Comparison of ENCODE assay signal across 3 cellular contexts in genomic region chr4:8892556-8893226, GRCh38.
TF ChIP-seq lines count a peak whose summit lies in the region.

No MANE protein-coding gene starts in this region.

TF ChIP-seq in SK-N-SH, 30 proteins besides CTCF, POLR2A, EP300 and RAD21 (continues in another document):
- TF ChIP-seq RFX5 (IDR thresholded peaks at IDR 0.05; ENCODE audit: low read length) = no peak
- no peak for TF ChIP-seq JUND (IDR thresholded peaks at IDR 0.05)
- no peak for TF ChIP-seq TCF12 (IDR thresholded peaks at IDR 0.05)
- no peak for TF ChIP-seq CHD2 (IDR thresholded peaks at IDR 0.05; ENCODE audit: low read length, partially characterized antibody)
- TF ChIP-seq, protein P1, sequence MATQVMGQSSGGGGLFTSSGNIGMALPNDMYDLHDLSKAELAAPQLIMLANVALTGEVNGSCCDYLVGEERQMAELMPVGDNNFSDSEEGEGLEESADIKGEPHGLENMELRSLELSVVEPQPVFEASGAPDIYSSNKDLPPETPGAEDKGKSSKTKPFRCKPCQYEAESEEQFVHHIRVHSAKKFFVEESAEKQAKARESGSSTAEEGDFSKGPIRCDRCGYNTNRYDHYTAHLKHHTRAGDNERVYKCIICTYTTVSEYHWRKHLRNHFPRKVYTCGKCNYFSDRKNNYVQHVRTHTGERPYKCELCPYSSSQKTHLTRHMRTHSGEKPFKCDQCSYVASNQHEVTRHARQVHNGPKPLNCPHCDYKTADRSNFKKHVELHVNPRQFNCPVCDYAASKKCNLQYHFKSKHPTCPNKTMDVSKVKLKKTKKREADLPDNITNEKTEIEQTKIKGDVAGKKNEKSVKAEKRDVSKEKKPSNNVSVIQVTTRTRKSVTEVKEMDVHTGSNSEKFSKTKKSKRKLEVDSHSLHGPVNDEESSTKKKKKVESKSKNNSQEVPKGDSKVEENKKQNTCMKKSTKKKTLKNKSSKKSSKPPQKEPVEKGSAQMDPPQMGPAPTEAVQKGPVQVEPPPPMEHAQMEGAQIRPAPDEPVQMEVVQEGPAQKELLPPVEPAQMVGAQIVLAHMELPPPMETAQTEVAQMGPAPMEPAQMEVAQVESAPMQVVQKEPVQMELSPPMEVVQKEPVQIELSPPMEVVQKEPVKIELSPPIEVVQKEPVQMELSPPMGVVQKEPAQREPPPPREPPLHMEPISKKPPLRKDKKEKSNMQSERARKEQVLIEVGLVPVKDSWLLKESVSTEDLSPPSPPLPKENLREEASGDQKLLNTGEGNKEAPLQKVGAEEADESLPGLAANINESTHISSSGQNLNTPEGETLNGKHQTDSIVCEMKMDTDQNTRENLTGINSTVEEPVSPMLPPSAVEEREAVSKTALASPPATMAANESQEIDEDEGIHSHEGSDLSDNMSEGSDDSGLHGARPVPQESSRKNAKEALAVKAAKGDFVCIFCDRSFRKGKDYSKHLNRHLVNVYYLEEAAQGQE (IDR thresholded peaks at IDR 0.05; ENCODE audit: low read depth, low read length) = no peak
- TF ChIP-seq, protein P2, sequence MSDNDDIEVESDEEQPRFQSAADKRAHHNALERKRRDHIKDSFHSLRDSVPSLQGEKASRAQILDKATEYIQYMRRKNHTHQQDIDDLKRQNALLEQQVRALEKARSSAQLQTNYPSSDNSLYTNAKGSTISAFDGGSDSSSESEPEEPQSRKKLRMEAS (IDR thresholded peaks at IDR 0.05; ENCODE audit: low read depth) = no peak
- TF ChIP-seq FOXJ3 (CRISPR knock-in tag; IDR thresholded peaks at IDR 0.05) = no peak
- no peak for TF ChIP-seq USF1 (IDR thresholded peaks at IDR 0.05; ENCODE audit: borderline replicate concordance, low read depth)
- TF ChIP-seq IRF3 (IDR thresholded peaks at IDR 0.05; ENCODE audit: low read depth, low read length) = no peak

TF ChIP-seq in SK-N-SH treated with all-trans-retinoic acid at 6 μM for 48 hours, 23 proteins besides CTCF, POLR2A, EP300 and RAD21 (continues in another document):
- no peak for TF ChIP-seq ZNF8 (CRISPR knock-in tag; IDR thresholded peaks at IDR 0.05)
- TF ChIP-seq ESRRG (CRISPR knock-in tag; IDR thresholded peaks at IDR 0.05) = no peak
- TF ChIP-seq ZFP3 (CRISPR knock-in tag; IDR thresholded peaks at IDR 0.05) = no peak
- TF ChIP-seq POU6F1 (CRISPR knock-in tag; IDR thresholded peaks at IDR 0.05; ENCODE audit: borderline replicate concordance, low read depth) = no peak
- TF ChIP-seq OSR1 (CRISPR knock-in tag; IDR thresholded peaks at IDR 0.05) = no peak
- no peak for TF ChIP-seq ISL1 (CRISPR knock-in tag; IDR thresholded peaks at IDR 0.05)
- no peak for TF ChIP-seq ZNF565 (CRISPR knock-in tag; conservative IDR thresholded peaks at IDR 0.05; ENCODE audit: low read depth)
- TF ChIP-seq ZNF70 (CRISPR knock-in tag; IDR thresholded peaks at IDR 0.05) = no peak
- TF ChIP-seq RARB (CRISPR knock-in tag; IDR thresholded peaks at IDR 0.05) = no peak
- no peak for TF ChIP-seq ZFP30 (CRISPR knock-in tag; IDR thresholded peaks at IDR 0.05)
- TF ChIP-seq GLIS3 (CRISPR knock-in tag; IDR thresholded peaks at IDR 0.05) = no peak
- no peak for TF ChIP-seq TOX (CRISPR knock-in tag; IDR thresholded peaks at IDR 0.05; ENCODE audit: borderline replicate concordance)
- no peak for TF ChIP-seq PPARA (CRISPR knock-in tag; IDR thresholded peaks at IDR 0.05; ENCODE audit: borderline replicate concordance)
- no peak for TF ChIP-seq BACH2 (CRISPR knock-in tag; IDR thresholded peaks at IDR 0.05; ENCODE audit: borderline replicate concordance)
- TF ChIP-seq TCF4 (CRISPR knock-in tag; IDR thresholded peaks at IDR 0.05; ENCODE audit: borderline replicate concordance) = no peak
- TF ChIP-seq CREB5 (CRISPR knock-in tag; IDR thresholded peaks at IDR 0.05; ENCODE audit: low read depth) = no peak
- no peak for TF ChIP-seq CSRNP3 (CRISPR knock-in tag; IDR thresholded peaks at IDR 0.05)
- no peak for TF ChIP-seq CSDC2 (CRISPR knock-in tag; IDR thresholded peaks at IDR 0.05)
- TF ChIP-seq, protein P3, sequence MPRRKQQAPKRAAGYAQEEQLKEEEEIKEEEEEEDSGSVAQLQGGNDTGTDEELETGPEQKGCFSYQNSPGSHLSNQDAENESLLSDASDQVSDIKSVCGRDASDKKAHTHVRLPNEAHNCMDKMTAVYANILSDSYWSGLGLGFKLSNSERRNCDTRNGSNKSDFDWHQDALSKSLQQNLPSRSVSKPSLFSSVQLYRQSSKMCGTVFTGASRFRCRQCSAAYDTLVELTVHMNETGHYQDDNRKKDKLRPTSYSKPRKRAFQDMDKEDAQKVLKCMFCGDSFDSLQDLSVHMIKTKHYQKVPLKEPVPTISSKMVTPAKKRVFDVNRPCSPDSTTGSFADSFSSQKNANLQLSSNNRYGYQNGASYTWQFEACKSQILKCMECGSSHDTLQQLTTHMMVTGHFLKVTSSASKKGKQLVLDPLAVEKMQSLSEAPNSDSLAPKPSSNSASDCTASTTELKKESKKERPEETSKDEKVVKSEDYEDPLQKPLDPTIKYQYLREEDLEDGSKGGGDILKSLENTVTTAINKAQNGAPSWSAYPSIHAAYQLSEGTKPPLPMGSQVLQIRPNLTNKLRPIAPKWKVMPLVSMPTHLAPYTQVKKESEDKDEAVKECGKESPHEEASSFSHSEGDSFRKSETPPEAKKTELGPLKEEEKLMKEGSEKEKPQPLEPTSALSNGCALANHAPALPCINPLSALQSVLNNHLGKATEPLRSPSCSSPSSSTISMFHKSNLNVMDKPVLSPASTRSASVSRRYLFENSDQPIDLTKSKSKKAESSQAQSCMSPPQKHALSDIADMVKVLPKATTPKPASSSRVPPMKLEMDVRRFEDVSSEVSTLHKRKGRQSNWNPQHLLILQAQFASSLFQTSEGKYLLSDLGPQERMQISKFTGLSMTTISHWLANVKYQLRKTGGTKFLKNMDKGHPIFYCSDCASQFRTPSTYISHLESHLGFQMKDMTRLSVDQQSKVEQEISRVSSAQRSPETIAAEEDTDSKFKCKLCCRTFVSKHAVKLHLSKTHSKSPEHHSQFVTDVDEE (CRISPR knock-in tag; IDR thresholded peaks at IDR 0.05) = no peak

TF ChIP-seq in H1, 55 proteins besides CTCF, POLR2A, EP300 and RAD21:
- TF ChIP-seq, protein P4, sequence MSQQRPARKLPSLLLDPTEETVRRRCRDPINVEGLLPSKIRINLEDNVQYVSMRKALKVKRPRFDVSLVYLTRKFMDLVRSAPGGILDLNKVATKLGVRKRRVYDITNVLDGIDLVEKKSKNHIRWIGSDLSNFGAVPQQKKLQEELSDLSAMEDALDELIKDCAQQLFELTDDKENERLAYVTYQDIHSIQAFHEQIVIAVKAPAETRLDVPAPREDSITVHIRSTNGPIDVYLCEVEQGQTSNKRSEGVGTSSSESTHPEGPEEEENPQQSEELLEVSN (IDR thresholded peaks at IDR 0.05) = 0 out of 2 replicates have a peak, but pooled peaks have one; percentile 19
- TF ChIP-seq KDM4A (IDR thresholded peaks at IDR 0.05; ENCODE audit: low read depth, low read length, severe bottlenecking) = peak; percentile 5
- TF ChIP-seq CTBP2 (IDR thresholded peaks at IDR 0.05; ENCODE audit: borderline replicate concordance, insufficient read depth, insufficient read length, low read length) = no peak
- no peak for TF ChIP-seq CHD1 (IDR thresholded peaks at IDR 0.05; ENCODE audit: low read depth, low read length)
- TF ChIP-seq EZH2 (IDR thresholded peaks at IDR 0.05; ENCODE audit: low read depth, low read length, severe bottlenecking) = no peak
